Comparison of ENCODE assay signal across 2 cellular contexts in genomic region chr13:98937911-98938381, GRCh38.
TF ChIP-seq lines count a peak whose summit lies in the region.

No MANE protein-coding gene starts in this region.

TF ChIP-seq in SK-N-SH treated with all-trans-retinoic acid at 6 μM for 48 hours, 23 proteins besides CTCF, POLR2A, EP300 and RAD21 (continued from another document):
- TF ChIP-seq POU6F1 (CRISPR knock-in tag; IDR thresholded peaks at IDR 0.05; ENCODE audit: borderline replicate concordance, low read depth) (no peak), ZFP3 (CRISPR knock-in tag; IDR thresholded peaks at IDR 0.05) (no peak), PATZ1 (CRISPR knock-in tag; IDR thresholded peaks at IDR 0.05; ENCODE audit: borderline replicate concordance) (no peak), ARNTL (CRISPR knock-in tag; IDR thresholded peaks at IDR 0.05; ENCODE audit: borderline replicate concordance, low read depth) (no peak), TCF4 (CRISPR knock-in tag; IDR thresholded peaks at IDR 0.05; ENCODE audit: borderline replicate concordance) (no peak), RARB (CRISPR knock-in tag; IDR thresholded peaks at IDR 0.05) (no peak), ISL1 (CRISPR knock-in tag; IDR thresholded peaks at IDR 0.05) (no peak), OSR1 (CRISPR knock-in tag; IDR thresholded peaks at IDR 0.05) (no peak), SNAI2 (CRISPR knock-in tag; IDR thresholded peaks at IDR 0.05) (no peak), CREB5 (CRISPR knock-in tag; IDR thresholded peaks at IDR 0.05; ENCODE audit: low read depth) (no peak)

TF ChIP-seq in SK-N-SH, 30 proteins besides CTCF, POLR2A, EP300 and RAD21 (continued from another document):
- no peak for TF ChIP-seq GATA2 (CRISPR knock-in tag; IDR thresholded peaks at IDR 0.05)
- no peak for TF ChIP-seq GABPA (IDR thresholded peaks at IDR 0.05; ENCODE audit: low read depth)
- no peak for TF ChIP-seq SMC3 (IDR thresholded peaks at IDR 0.05; ENCODE audit: low read depth, low read length)
- TF ChIP-seq USF2 (IDR thresholded peaks at IDR 0.05; ENCODE audit: borderline replicate concordance, low read depth, low read length), result no peak
- no peak for TF ChIP-seq TAF1 (IDR thresholded peaks at IDR 0.05; ENCODE audit: borderline replicate concordance, low read depth, low read length)
- no peak for TF ChIP-seq TEAD4 (IDR thresholded peaks at IDR 0.05; ENCODE audit: borderline replicate concordance, insufficient read depth)
- no peak for TF ChIP-seq IRF3 (IDR thresholded peaks at IDR 0.05; ENCODE audit: low read depth, low read length)
